Comparison of ENCODE assay signal across 1 cellular context in genomic region chr1:65825736-65826135, GRCh38.
TF ChIP-seq lines count a peak whose summit lies in the region.

No MANE protein-coding gene starts in this region.

TF ChIP-seq in SK-N-SH treated with all-trans-retinoic acid at 6 μM for 48 hours, 23 proteins besides CTCF, POLR2A, EP300 and RAD21 (continued from another document):
- TF ChIP-seq, protein P1, sequence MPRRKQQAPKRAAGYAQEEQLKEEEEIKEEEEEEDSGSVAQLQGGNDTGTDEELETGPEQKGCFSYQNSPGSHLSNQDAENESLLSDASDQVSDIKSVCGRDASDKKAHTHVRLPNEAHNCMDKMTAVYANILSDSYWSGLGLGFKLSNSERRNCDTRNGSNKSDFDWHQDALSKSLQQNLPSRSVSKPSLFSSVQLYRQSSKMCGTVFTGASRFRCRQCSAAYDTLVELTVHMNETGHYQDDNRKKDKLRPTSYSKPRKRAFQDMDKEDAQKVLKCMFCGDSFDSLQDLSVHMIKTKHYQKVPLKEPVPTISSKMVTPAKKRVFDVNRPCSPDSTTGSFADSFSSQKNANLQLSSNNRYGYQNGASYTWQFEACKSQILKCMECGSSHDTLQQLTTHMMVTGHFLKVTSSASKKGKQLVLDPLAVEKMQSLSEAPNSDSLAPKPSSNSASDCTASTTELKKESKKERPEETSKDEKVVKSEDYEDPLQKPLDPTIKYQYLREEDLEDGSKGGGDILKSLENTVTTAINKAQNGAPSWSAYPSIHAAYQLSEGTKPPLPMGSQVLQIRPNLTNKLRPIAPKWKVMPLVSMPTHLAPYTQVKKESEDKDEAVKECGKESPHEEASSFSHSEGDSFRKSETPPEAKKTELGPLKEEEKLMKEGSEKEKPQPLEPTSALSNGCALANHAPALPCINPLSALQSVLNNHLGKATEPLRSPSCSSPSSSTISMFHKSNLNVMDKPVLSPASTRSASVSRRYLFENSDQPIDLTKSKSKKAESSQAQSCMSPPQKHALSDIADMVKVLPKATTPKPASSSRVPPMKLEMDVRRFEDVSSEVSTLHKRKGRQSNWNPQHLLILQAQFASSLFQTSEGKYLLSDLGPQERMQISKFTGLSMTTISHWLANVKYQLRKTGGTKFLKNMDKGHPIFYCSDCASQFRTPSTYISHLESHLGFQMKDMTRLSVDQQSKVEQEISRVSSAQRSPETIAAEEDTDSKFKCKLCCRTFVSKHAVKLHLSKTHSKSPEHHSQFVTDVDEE (CRISPR knock-in tag; IDR thresholded peaks at IDR 0.05) = no peak
- no peak for TF ChIP-seq BACH2 (CRISPR knock-in tag; IDR thresholded peaks at IDR 0.05; ENCODE audit: borderline replicate concordance)
- no peak for TF ChIP-seq ISL1 (CRISPR knock-in tag; IDR thresholded peaks at IDR 0.05)
